In the genomic region with DNA sequence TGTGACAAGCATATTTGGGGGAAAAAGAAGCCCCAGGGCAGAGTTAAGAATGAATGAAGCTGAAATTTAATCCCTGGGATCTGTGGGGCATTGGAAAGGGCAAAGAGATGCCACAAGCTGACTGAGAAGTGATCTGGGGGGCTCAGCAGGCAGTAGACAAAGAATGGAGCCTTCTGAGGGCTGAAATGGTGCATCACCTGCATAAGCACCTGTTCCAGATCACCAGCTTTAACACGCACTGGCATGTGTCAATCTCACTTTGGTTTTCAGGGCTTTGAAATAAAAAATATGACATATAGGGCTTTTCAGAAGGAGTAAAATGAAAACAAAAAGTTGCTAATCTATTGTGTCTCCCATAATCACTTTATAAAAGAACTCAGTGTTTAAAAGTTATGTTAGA, we compare ENCODE assay signal across 24 cellular contexts.
"Had no signal": no experiment of that assay in that cellular context is flagged by ENCODE, and none has a peak within 500 bp of the region (broad histone marks: within the 10 kb centered on the region; RNA-seq: fewer than 3 reads in every experiment).

No MANE protein-coding gene starts in this region.

- H3K79me2 ChIP-seq: hepatocyte had no signal

- H3K27ac ChIP-seq: hepatocyte, left ventricle myocardium inferior, neutrophil, ovary, psoas muscle, right atrium auricular region, thoracic aorta had no signal

- FAIRE-seq: astrocyte, TTC549 had no signal

- H3K4me2 ChIP-seq: hepatocyte had no signal

- ATAC-seq: naive thymus-derived CD8-positive, alpha-beta T cell; psoas muscle; WTC11 had no signal

- DNase-seq: activated naive CD4-positive, alpha-beta T cell treated with Interleukin-2 at 50 U/mL for 16 hours; activated naive CD8-positive, alpha-beta T cell treated with anti-CD3 and anti-CD28 coated beads for 36 hours; activated T-cell treated with anti-CD3 and anti-CD28 coated beads, Interleukin-2, amount 50 U/mL, for 1 hour; central memory CD4-positive, alpha-beta T cell; effector memory CD4-positive, alpha-beta T cell; foreskin melanocyte; immature natural killer cell; left ventricle myocardium inferior; naive thymus-derived CD8-positive, alpha-beta T cell; ovary; psoas muscle; stimulated activated CD4-positive, alpha-beta T cell treated with anti-CD3 and anti-CD28 coated beads, Interleukin-4, amount 100 ng/mL, for 24 hours; stimulated activated naive CD4-positive, alpha-beta T cell treated with Interleukin-2 at 50 U/mL for 16 hours had no signal

- H3K27me3 ChIP-seq: hepatocyte, neutrophil, ovary, right atrium auricular region had no signal

- H3K4me1 Mint-ChIP-seq: activated naive CD8-positive, alpha-beta T cell treated with anti-CD3 and anti-CD28 coated beads for 36 hours; immature natural killer cell; naive thymus-derived CD8-positive, alpha-beta T cell; WTC11 had no signal

- H3K4me3 ChIP-seq: hepatocyte, left ventricle myocardium inferior, ovary, psoas muscle, right atrium auricular region, thoracic aorta had no signal

- H3K4me3 Mint-ChIP-seq: activated naive CD8-positive, alpha-beta T cell treated with anti-CD3 and anti-CD28 coated beads for 36 hours; immature natural killer cell; mesothelial cell of epicardium; naive thymus-derived CD8-positive, alpha-beta T cell; T-helper 2 cell treated with Interferon-gamma antibody and Interleukin-4, amounts not matched to agents 5 μg/mL and 100 μg/mL, for 36 hours; type B pancreatic cell; WTC11 had no signal

- H2AFZ ChIP-seq: hepatocyte had no signal

- H3K27ac Mint-ChIP-seq: activated naive CD8-positive, alpha-beta T cell treated with anti-CD3 and anti-CD28 coated beads for 36 hours; activated T-helper 2 cell treated with anti-CD3 and anti-CD28 coated beads, Interferon-gamma antibody, Interleukin-2, Interleukin-4, amounts not matched to agents 10 μg/mL and 5 μg/mL and 100 μg/mL, durations not matched to agents 14 hours and 24 hours and 36 hours; immature natural killer cell; mesothelial cell of epicardium; naive thymus-derived CD8-positive, alpha-beta T cell; T-helper 2 cell treated with Interferon-gamma antibody and Interleukin-4, amounts not matched to agents 5 μg/mL and 100 μg/mL, for 36 hours; type B pancreatic cell; WTC11 had no signal

- H3K9me3 ChIP-seq: left ventricle myocardium inferior, neutrophil, ovary, psoas muscle, right atrium auricular region, thoracic aorta had no signal

- H3K36me3 ChIP-seq: left ventricle myocardium inferior, neutrophil, ovary, right atrium auricular region, thoracic aorta had no signal

- H3K9me3 Mint-ChIP-seq: activated naive CD8-positive, alpha-beta T cell treated with anti-CD3 and anti-CD28 coated beads for 36 hours; activated T-helper 2 cell treated with anti-CD3 and anti-CD28 coated beads, Interferon-gamma antibody, Interleukin-2, Interleukin-4, amounts not matched to agents 10 μg/mL and 5 μg/mL and 100 μg/mL, durations not matched to agents 14 hours and 24 hours and 36 hours; mesothelial cell of epicardium; T-helper 2 cell treated with Interferon-gamma antibody and Interleukin-4, amounts not matched to agents 5 μg/mL and 100 μg/mL, for 36 hours; type B pancreatic cell had no signal

- H3K36me3 Mint-ChIP-seq: activated naive CD8-positive, alpha-beta T cell treated with anti-CD3 and anti-CD28 coated beads for 36 hours; immature natural killer cell; mesothelial cell of epicardium; naive thymus-derived CD8-positive, alpha-beta T cell; type B pancreatic cell; WTC11 had no signal
